In the genomic region with DNA sequence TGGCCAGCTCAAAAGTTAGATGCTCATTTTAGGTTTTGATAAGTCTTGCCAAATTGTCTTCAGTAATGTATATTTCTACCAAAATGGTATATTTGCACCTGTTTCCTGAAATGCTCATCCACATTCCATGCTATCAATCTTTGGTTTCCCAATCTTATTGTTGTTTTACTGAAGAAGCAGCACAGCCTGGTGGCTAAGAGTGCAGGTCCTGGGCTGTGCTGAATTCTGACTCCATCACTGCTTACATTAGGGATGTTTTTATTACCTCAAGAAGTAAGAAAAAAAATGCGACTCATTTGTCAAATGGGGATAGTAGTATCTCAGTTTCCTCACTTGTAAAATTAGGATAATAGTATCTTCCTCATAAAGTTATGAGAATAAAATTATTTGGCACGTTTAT, we compare ENCODE assay signal across 30 cellular contexts. TPM values are rescaled to one million over a fixed set of nuclear protein-coding genes. Genes with fewer than 3 reads are reported as not detected.
DNase-seq lines count a peak whose midpoint lies in the region; TF ChIP-seq lines count a peak whose summit lies in the region.
"Had no signal": no experiment of that assay in that cellular context is flagged by ENCODE, and none has a peak within 500 bp of the region (broad histone marks: within the 10 kb centered on the region; RNA-seq: fewer than 3 reads in every experiment).

No MANE protein-coding gene starts in this region.

- H3K36me3 Mint-ChIP-seq in endothelial cell (ENCODE audit: low read depth, unreplicated experiment) = peaks cover 25% of the 10 kb centered on the region
- H3K36me3 Mint-ChIP-seq: activated CD8-positive, alpha-beta memory T cell treated with anti-CD3 and anti-CD28 coated beads, Interleukin-2, amount 10 ng/mL, durations not matched to agents 7 days and 5 days had no signal

- no peak overlapping the region for H3K4me3 Mint-ChIP-seq in endothelial cell (ENCODE audit: unreplicated experiment)
- H3K4me3 Mint-ChIP-seq: activated CD8-positive, alpha-beta memory T cell treated with anti-CD3 and anti-CD28 coated beads, Interleukin-2, amount 10 ng/mL, durations not matched to agents 7 days and 5 days; activated naive CD4-positive, alpha-beta T cell treated with anti-CD3 and anti-CD28 coated beads for 36 hours; activated T-cell treated with anti-CD3 and anti-CD28 coated beads, Interleukin-2, amount 50 U/mL, for 72 hours; B cell; type B pancreatic cell had no signal

- H3K4me3 ChIP-seq in HFF-Myc (replicated peaks; ENCODE audit: low read depth, low read length) (no peak overlapping the region), astrocyte of the cerebellum (ENCODE audit: low read depth, low read length) (no peak overlapping the region), fibroblast of pulmonary artery (replicated peaks; ENCODE audit: low read depth, low read length) (no peak overlapping the region), thyroid gland (replicated peaks in 1 of 3) (no peak overlapping the region)
- H3K4me3 ChIP-seq: GM12878, lung had no signal

- TF ChIP-seq CTCF in HFF-Myc (IDR thresholded peaks at IDR 0.05; ENCODE audit: low read depth, low read length, missing control alignments) (peak; percentile 26), astrocyte of the cerebellum (IDR thresholded peaks at IDR 0.05; ENCODE audit: low read depth, low read length, missing control alignments) (peak; percentile 33), fibroblast of pulmonary artery (IDR thresholded peaks at IDR 0.05; ENCODE audit: low read length, missing control alignments) (peak; percentile 30), thyroid gland (IDR thresholded peaks at IDR 0.05) (no peak), endothelial cell (IDR thresholded peaks at IDR 0.05; ENCODE audit: unreplicated experiment) (no peak)

- peaks cover 6% of the 10 kb centered on the region for H3K27me3 Mint-ChIP-seq in endothelial cell (ENCODE audit: unreplicated experiment)
- H3K27me3 Mint-ChIP-seq: type B pancreatic cell had no signal

- no peaks in the 10 kb centered on the region for H3K9me3 ChIP-seq in thyroid gland

- H3K27me3 ChIP-seq in thyroid gland = no peaks in the 10 kb centered on the region

- H3K27ac ChIP-seq in thyroid gland = no peak overlapping the region
- H3K27ac ChIP-seq: KMS-11, RWPE1 had no signal

- H3K27ac Mint-ChIP-seq in endothelial cell (ENCODE audit: unreplicated experiment) = no peak overlapping the region
- H3K27ac Mint-ChIP-seq: activated CD8-positive, alpha-beta memory T cell treated with anti-CD3 and anti-CD28 coated beads, Interleukin-2, amount 10 ng/mL, durations not matched to agents 7 days and 5 days; activated naive CD4-positive, alpha-beta T cell treated with anti-CD3 and anti-CD28 coated beads for 36 hours; activated T-cell treated with anti-CD3 and anti-CD28 coated beads, Interleukin-2, amount 50 U/mL, for 72 hours; B cell; type B pancreatic cell had no signal

- H3K4me1 ChIP-seq in thyroid gland = no peaks in the 10 kb centered on the region

- peaks cover 23% of the 10 kb centered on the region for H3K4me1 Mint-ChIP-seq in endothelial cell (ENCODE audit: unreplicated experiment)
- H3K4me1 Mint-ChIP-seq: B cell had no signal

- H3K36me3 ChIP-seq in thyroid gland = no peaks in the 10 kb centered on the region

- intact Hi-C loops in thyroid gland (cut with DNase I) = no loop called here

- in situ Hi-C loops in astrocyte of the cerebellum (cut with HindIII; ENCODE audit: low sequenced_read_pairs) = no loop called here

- 87 to 95% methylated on average over 2 of the region's 2 CpGs for WGBS in thyroid gland, 2 donors

- peak; percentile 17 for DNase-seq in A172 (ENCODE audit: low spot score)
- DNase-seq in HFF-Myc (ENCODE audit: extremely low read depth, low read depth) = no peak
- no peak for DNase-seq in astrocyte of the cerebellum (ENCODE audit: low read depth)
- DNase-seq in fibroblast of pulmonary artery (ENCODE audit: low read depth) = no peak
- no peak for DNase-seq in thyroid gland
- DNase-seq in endothelial cell (ENCODE audit: low spot score) = no peak
- DNase-seq in SK-N-DZ (ENCODE audit: low spot score) = no peak
- no peak for DNase-seq in NCI-H1048 (lab: John Stamatoyannopoulos, UW)
- DNase-seq: 8988T; activated CD4-positive, alpha-beta T cell treated with anti-CD3 and anti-CD28 coated beads, Interleukin-2, amount 50 U/mL, for 1 hour; activated CD8-positive, alpha-beta memory T cell treated with anti-CD3 and anti-CD28 coated beads, Interleukin-2, amount 10 ng/mL, durations not matched to agents 7 days and 5 days; activated naive CD4-positive, alpha-beta T cell treated with anti-CD3 and anti-CD28 coated beads for 36 hours; activated T-cell treated with anti-CD3 and anti-CD28 coated beads, Interleukin-2, amount 50 U/mL, for 72 hours; amygdala; cerebellar nuclear complex; DMS79; glutamatergic neuron; kidney glomerular epithelial cell; NCI-H1694 treated with DMSO at 0.1 percent for 48 hours; NCI-H2171 treated with DMSO at 0.1 percent for 48 hours; NCI-H526; stimulated activated CD8-positive, alpha-beta memory T cell treated with anti-CD3 and anti-CD28 coated beads, Interleukin-4, amount 100 ng/mL, for 48 hours had no signal

- no peaks in the 10 kb centered on the region for H3K9me3 Mint-ChIP-seq in endothelial cell (ENCODE audit: unreplicated experiment)
- H3K9me3 Mint-ChIP-seq: activated naive CD4-positive, alpha-beta T cell treated with anti-CD3 and anti-CD28 coated beads for 36 hours; activated T-cell treated with anti-CD3 and anti-CD28 coated beads, Interleukin-2, amount 50 U/mL, for 72 hours had no signal

- TF ChIP-seq POLR2A in thyroid gland (IDR thresholded peaks at IDR 0.05) = no peak

RNA-seq across cellular contexts. Expression of a gene that starts 13.6 kb away (rescaled TPM):
- total RNA-seq in A172 (2014; rRNA removed; shearing (Covaris generic)) = 0.47 TPM in 1 of 2 replicates, not detected in the other
- total RNA-seq in thyroid gland (not detected), endothelial cell (ENCODE audit: unreplicated experiment) (0.38 TPM)
- polyA plus RNA-seq in SK-N-DZ (2014; cell fraction: cytosol; rRNA removed) = not detected in 2 replicates
- polyA plus RNA-seq in SK-N-DZ (2014; cell fraction: nucleus; rRNA removed) = not detected in 2 replicates
- total RNA-seq: skeletal muscle tissue had no signal
- polyA plus RNA-seq: H1 had no signal

RNA-seq across cellular contexts. Expression of a gene that starts 17.4 kb away (rescaled TPM):
- total RNA-seq in A172 (2014; rRNA removed; shearing (Covaris generic)) = 1.7 and 2.3 TPM in 2 replicates
- total RNA-seq in thyroid gland = 10 to 100 TPM; 10.2 to 14.9 (median 13.6) TPM
- 141 TPM for total RNA-seq in endothelial cell (ENCODE audit: unreplicated experiment)
- polyA plus RNA-seq in SK-N-DZ (2014; cell fraction: cytosol; rRNA removed) = not detected in 2 replicates
- not detected in 2 replicates for polyA plus RNA-seq in SK-N-DZ (2014; cell fraction: nucleus; rRNA removed)

Comparison
In these comparisons a context has a peak if more than half of its experiments do, and no peak if none do; other contexts are left out.
1. CTCF ChIP-seq: peak in HFF-Myc (single experiment), astrocyte of the cerebellum (single experiment) and fibroblast of pulmonary artery (single experiment); none in thyroid gland (0 of 6) and endothelial cell (single experiment).